32 cellular contexts compared by ENCODE assay signal in genomic region chr15:65362491-65362890, GRCh38. TPM values are rescaled to one million over a fixed set of nuclear protein-coding genes. Genes with fewer than 3 reads are reported as not detected.
"Had no signal": no experiment of that assay in that cellular context is flagged by ENCODE, and none has a peak within 500 bp of the region (broad histone marks: within the 10 kb centered on the region; RNA-seq: fewer than 3 reads in every experiment).

No MANE protein-coding gene starts in this region.

- H3K36me3 ChIP-seq: ascending aorta, MG63 had no signal

- H3K4me1 ChIP-seq: ascending aorta, body of pancreas had no signal

- DNase-seq: activated B cell treated with CpG ODN at 0.5 μM for 24 hours; activated CD4-positive, alpha-beta T cell treated with anti-CD3 and anti-CD28 coated beads for 1 hour; activated CD4-positive, alpha-beta T cell treated with anti-CD3 and anti-CD28 coated beads, Interleukin-2, amount 10 ng/mL, durations not matched to agents 24 days and 14 days; activated CD4-positive, alpha-beta T cell treated with anti-CD3 and anti-CD28 coated beads, Interleukin-2, amount 50 U/mL, for 48 hours; activated CD8-positive, alpha-beta memory T cell treated with anti-CD3 and anti-CD28 coated beads for 24 hours; activated effector memory CD4-positive, alpha-beta T cell treated with anti-CD3 and anti-CD28 coated beads, Interleukin-2, amount 50 U/mL, for 16 hours; activated naive CD4-positive, alpha-beta T cell treated with Interleukin-2 at 50 U/mL for 16 hours; activated naive CD8-positive, alpha-beta T cell treated with anti-CD3 and anti-CD28 coated beads, Interleukin-2, amount 50 U/mL, for 24 hours; activated T-cell treated with anti-CD3 and anti-CD28 coated beads, Interleukin-2, amount 50 U/mL, for 4 hours; amniotic stem cell; body of pancreas; MG63; MV-4-11; NCI-H1092 treated with DMSO at 0.1 percent for 48 hours; NCI-H1417 treated with DMSO at 0.1 percent for 48 hours; NCI-H1694; NCI-H2029 treated with DMSO at 0.1 percent for 48 hours; NCI-H345; NCI-H510A; NCI-H526 treated with DMSO at 0.1 percent for 48 hours; NCI-H82; T-cell; T-helper 2 cell; T1000 had no signal

- H3K27ac Mint-ChIP-seq: activated B cell treated with CpG ODN at 0.5 μM for 24 hours; activated CD4-positive, alpha-beta T cell treated with anti-CD3 and anti-CD28 coated beads, Interleukin-2, amount 10 ng/mL, durations not matched to agents 24 days and 14 days; activated naive CD8-positive, alpha-beta T cell treated with anti-CD3 and anti-CD28 coated beads, Interleukin-2, amount 50 U/mL, for 24 hours; T-cell had no signal

- H3K9me3 Mint-ChIP-seq: activated B cell treated with CpG ODN at 0.5 μM for 24 hours; activated CD4-positive, alpha-beta T cell treated with anti-CD3 and anti-CD28 coated beads, Interleukin-2, amount 10 ng/mL, durations not matched to agents 24 days and 14 days; activated naive CD4-positive, alpha-beta T cell treated with anti-CD3 and anti-CD28 coated beads, Interleukin-2, amount 50 U/mL, for 72 hours; activated naive CD8-positive, alpha-beta T cell treated with anti-CD3 and anti-CD28 coated beads, Interleukin-2, amount 50 U/mL, for 24 hours; activated T-cell treated with anti-CD3 and anti-CD28 coated beads, Interleukin-2, amount 50 U/mL, for 4 hours; central memory CD8-positive, alpha-beta T cell; T-cell had no signal

- H3K27ac ChIP-seq: ascending aorta, body of pancreas, SK-N-MC had no signal

- H3K9me3 ChIP-seq: ascending aorta, body of pancreas, MG63 had no signal

- H3K4me1 Mint-ChIP-seq: activated B cell treated with CpG ODN at 0.5 μM for 24 hours; activated naive CD8-positive, alpha-beta T cell treated with anti-CD3 and anti-CD28 coated beads, Interleukin-2, amount 50 U/mL, for 24 hours; central memory CD8-positive, alpha-beta T cell; T-cell had no signal

- FAIRE-seq: bronchial epithelial cell, TTC549 had no signal

- H3K4me3 Mint-ChIP-seq: activated B cell treated with CpG ODN at 0.5 μM for 24 hours; activated CD4-positive, alpha-beta T cell treated with anti-CD3 and anti-CD28 coated beads, Interleukin-2, amount 10 ng/mL, durations not matched to agents 24 days and 14 days; activated naive CD8-positive, alpha-beta T cell treated with anti-CD3 and anti-CD28 coated beads, Interleukin-2, amount 50 U/mL, for 24 hours; activated T-cell treated with anti-CD3 and anti-CD28 coated beads, Interleukin-2, amount 50 U/mL, for 4 hours; central memory CD8-positive, alpha-beta T cell; T-cell had no signal

- H3K36me3 Mint-ChIP-seq: activated naive CD4-positive, alpha-beta T cell treated with anti-CD3 and anti-CD28 coated beads, Interleukin-2, amount 50 U/mL, for 72 hours; T-cell had no signal

- H3K4me3 ChIP-seq: ascending aorta, body of pancreas, MG63, SK-N-MC had no signal

- H3K27me3 ChIP-seq: ascending aorta, body of pancreas, MG63 had no signal

RNA-seq across cellular contexts. Expression of gene IGDCC3, which starts 15.3 kb away (rescaled TPM):
- total RNA-seq: activated B cell treated with CpG ODN at 0.5 μM for 24 hours; activated CD4-positive, alpha-beta T cell treated with anti-CD3 and anti-CD28 coated beads, Interleukin-2, amount 10 ng/mL, durations not matched to agents 24 days and 14 days; activated naive CD4-positive, alpha-beta T cell treated with anti-CD3 and anti-CD28 coated beads, Interleukin-2, amount 50 U/mL, for 72 hours; ascending aorta; body of pancreas; bronchial epithelial cell; OCI-LY7; RPMI7951 had no signal

RNA-seq across cellular contexts. Expression of gene RNU5B-1, which starts 58.0 kb away (rescaled TPM):
- total RNA-seq: activated B cell treated with CpG ODN at 0.5 μM for 24 hours; activated CD4-positive, alpha-beta T cell treated with anti-CD3 and anti-CD28 coated beads, Interleukin-2, amount 10 ng/mL, durations not matched to agents 24 days and 14 days; activated naive CD4-positive, alpha-beta T cell treated with anti-CD3 and anti-CD28 coated beads, Interleukin-2, amount 50 U/mL, for 72 hours; ascending aorta; body of pancreas; bronchial epithelial cell; OCI-LY7; RPMI7951 had no signal
